In the genomic region with DNA sequence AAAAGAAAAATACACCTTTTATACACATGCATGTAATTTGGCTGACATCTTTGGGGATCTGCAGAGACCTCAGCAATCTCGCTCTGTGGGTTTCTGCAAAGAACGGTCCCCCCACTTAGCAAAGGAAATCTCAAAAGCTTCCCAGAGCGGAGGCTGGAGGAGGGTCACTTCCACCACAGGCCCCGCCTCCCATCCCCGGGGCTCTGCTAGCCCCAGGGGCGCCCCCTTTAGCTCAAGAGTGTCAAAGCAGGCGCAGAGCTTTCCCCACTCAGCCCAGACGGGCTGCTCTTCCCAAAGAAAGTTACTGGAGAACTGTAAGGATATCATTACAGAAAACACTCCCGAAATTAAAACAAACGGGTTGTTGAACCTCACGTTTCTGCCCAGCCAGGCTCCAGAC, we compare ENCODE assay signal across 8 cellular contexts. TPM values are rescaled to one million over a fixed set of nuclear protein-coding genes. Genes with fewer than 3 reads are reported as not detected.
DNase-seq lines count a peak whose midpoint lies in the region; ATAC-seq and TF ChIP-seq lines count a peak whose summit lies in the region.

No MANE protein-coding gene starts in this region.

- peaks cover 43% of the 10 kb centered on the region for H3K27me3 Mint-ChIP-seq in activated naive CD4-positive, alpha-beta T cell treated with anti-CD3 and anti-CD28 coated beads, Interleukin-2, amount 10 ng/mL, durations not matched to agents 7 days and 5 days
- H3K27me3 Mint-ChIP-seq in naive thymus-derived CD8-positive, alpha-beta T cell, result peaks cover under 1 to 25% (median 13%) of the 10 kb centered on the region in 5 donors

- DNase-seq in DND-41, result peak; percentile 29
- DNase-seq in activated naive CD4-positive, alpha-beta T cell treated with anti-CD3 and anti-CD28 coated beads, Interleukin-2, amount 10 ng/mL, durations not matched to agents 7 days and 5 days, result peak; percentile 54
- peak in 9 of 10 donors; percentile 15 to 68 (median 25) for DNase-seq in naive thymus-derived CD8-positive, alpha-beta T cell
- DNase-seq in effector CD8-positive, alpha-beta T cell (lab: John Stamatoyannopoulos, UW), result no peak
- DNase-seq in DMS153 treated with DMSO at 0.1 percent for 48 hours (lab: John Stamatoyannopoulos, UW; ENCODE audit: unreplicated experiment), result no peak

- peak; percentile 42 for TF ChIP-seq CTCF in DND-41 (IDR thresholded peaks at IDR 0.05; ENCODE audit: borderline replicate concordance, extremely low read depth, low read length, poor library complexity, severe bottlenecking)
- peak; percentile 68 for TF ChIP-seq CTCF in Loucy (conservative IDR thresholded peaks at IDR 0.05; ENCODE audit: low read length)

- H3K9me3 Mint-ChIP-seq in activated naive CD4-positive, alpha-beta T cell treated with anti-CD3 and anti-CD28 coated beads, Interleukin-2, amount 10 ng/mL, durations not matched to agents 7 days and 5 days, result no peaks in the 10 kb centered on the region
- H3K9me3 Mint-ChIP-seq in naive thymus-derived CD8-positive, alpha-beta T cell, result no peaks in the 10 kb centered on the region

- H3K4me3 ChIP-seq in DND-41 (ENCODE audit: low read depth in 1 of 2, low read length in 2 of 2), result no peak overlapping the region
- no peak overlapping the region for H3K4me3 ChIP-seq in Loucy (ENCODE audit: low read length, poor library complexity, severe bottlenecking)

- H3K79me2 ChIP-seq in DND-41 (ENCODE audit: insufficient read depth, low read length) (no peaks in the 10 kb centered on the region), Loucy (ENCODE audit: insufficient read depth, low read length) (no peaks in the 10 kb centered on the region)

- H3F3A ChIP-seq in Loucy (ENCODE audit: low read depth), result no peaks in the 10 kb centered on the region

- peak; percentile 52; the same call in 1 of the 3 replicates for ATAC-seq in DND-41 (ENCODE audit: insufficient read depth, low read depth)
- ATAC-seq in naive thymus-derived CD8-positive, alpha-beta T cell, result peak; percentile 61 to 70
- no peak for ATAC-seq in GM21390 (IDR thresholded peaks at IDR 0.05; ENCODE audit: unreplicated experiment)
- no peak for ATAC-seq in HG02610 (IDR thresholded peaks at IDR 0.05; ENCODE audit: unreplicated experiment)

- peaks cover 3% of the 10 kb centered on the region for H3K27me3 ChIP-seq in DND-41 (ENCODE audit: insufficient read depth, low read length, poor library complexity)
- H3K27me3 ChIP-seq in Loucy (ENCODE audit: insufficient read depth, low read length, poor library complexity, severe bottlenecking), result no peaks in the 10 kb centered on the region

- no peak overlapping the region for H3K4me3 Mint-ChIP-seq in activated naive CD4-positive, alpha-beta T cell treated with anti-CD3 and anti-CD28 coated beads, Interleukin-2, amount 10 ng/mL, durations not matched to agents 7 days and 5 days
- H3K4me3 Mint-ChIP-seq in naive thymus-derived CD8-positive, alpha-beta T cell, result no peak overlapping the region

- no peak overlapping the region for H3K27ac Mint-ChIP-seq in activated naive CD4-positive, alpha-beta T cell treated with anti-CD3 and anti-CD28 coated beads, Interleukin-2, amount 10 ng/mL, durations not matched to agents 7 days and 5 days
- H3K27ac Mint-ChIP-seq in naive thymus-derived CD8-positive, alpha-beta T cell, result no peak overlapping the region

- no peaks in the 10 kb centered on the region for H3K36me3 ChIP-seq in DND-41 (ENCODE audit: insufficient read depth, low read length)
- no peaks in the 10 kb centered on the region for H3K36me3 ChIP-seq in Loucy (ENCODE audit: insufficient read depth, low read length)

- H3K9me3 ChIP-seq in DND-41 (ENCODE audit: insufficient read depth, low read length, severe bottlenecking) (no peaks in the 10 kb centered on the region), Loucy (ENCODE audit: insufficient read depth, low read depth, low read length) (no peaks in the 10 kb centered on the region)

- no peaks in the 10 kb centered on the region for H3K36me3 Mint-ChIP-seq in activated naive CD4-positive, alpha-beta T cell treated with anti-CD3 and anti-CD28 coated beads, Interleukin-2, amount 10 ng/mL, durations not matched to agents 7 days and 5 days
- no peaks in the 10 kb centered on the region for H3K36me3 Mint-ChIP-seq in naive thymus-derived CD8-positive, alpha-beta T cell

- H3K27ac ChIP-seq in DND-41 (ENCODE audit: low read length), result no peak overlapping the region

- no peaks in the 10 kb centered on the region for H3K9me2 ChIP-seq in Loucy (replicated peaks; ENCODE audit: low read depth, low read length)

- CTCF ChIA-PET in activated naive CD4-positive, alpha-beta T cell treated with anti-CD3 and anti-CD28 coated beads, Interleukin-2, amount 10 ng/mL, durations not matched to agents 7 days and 5 days (lab: Charles Lee), result interaction anchor here (2.0 kb wide), 2 partner anchors 41 to 229 kb away, joined by 4 to 5 read pairs; no protein-coding TSS in a partner anchor

- POLR2A ChIA-PET in naive thymus-derived CD8-positive, alpha-beta T cell (lab: Charles Lee), result no interaction called here

- H3K4me1 Mint-ChIP-seq in activated naive CD4-positive, alpha-beta T cell treated with anti-CD3 and anti-CD28 coated beads, Interleukin-2, amount 10 ng/mL, durations not matched to agents 7 days and 5 days, result no peaks in the 10 kb centered on the region
- H3K4me1 Mint-ChIP-seq in naive thymus-derived CD8-positive, alpha-beta T cell, result peaks cover 0 to 4% (median 2%) of the 10 kb centered on the region in 4 donors

- H3K9ac ChIP-seq in DND-41 (ENCODE audit: low read depth, low read length) (no peak overlapping the region), Loucy (ENCODE audit: low read depth, low read length, poor library complexity, severe bottlenecking) (no peak overlapping the region)

- H3K4me2 ChIP-seq in DND-41 (ENCODE audit: insufficient read depth, low read length) (no peak overlapping the region), Loucy (ENCODE audit: low read depth, low read length, poor library complexity, severe bottlenecking) (no peak overlapping the region)

- H3K4me1 ChIP-seq in DND-41 (ENCODE audit: insufficient read depth, low read length) (no peaks in the 10 kb centered on the region), Loucy (ENCODE audit: insufficient read depth, low read length, poor library complexity, severe bottlenecking) (no peaks in the 10 kb centered on the region)

- H2AFZ ChIP-seq in DND-41 (ENCODE audit: low read depth, low read length) (no peak overlapping the region), Loucy (ENCODE audit: low read length) (peak overlapping the region; percentile 67)

- no peaks in the 10 kb centered on the region for H4K20me1 ChIP-seq in DND-41 (ENCODE audit: insufficient read depth, low read length)
- no peaks in the 10 kb centered on the region for H4K20me1 ChIP-seq in Loucy (ENCODE audit: insufficient read depth, low read length, poor library complexity, severe bottlenecking)

RNA-seq across cellular contexts. Expression of a gene that starts 11.4 kb away (rescaled TPM):
- not detected for total RNA-seq in naive thymus-derived CD8-positive, alpha-beta T cell
- polyA plus RNA-seq in naive thymus-derived CD8-positive, alpha-beta T cell, result under 1 TPM in 1 of 3 donors, not detected in 2; 0.43 TPM

RNA-seq across cellular contexts. Expression of a gene that starts 50.2 kb away (rescaled TPM):
- 1 to 10 TPM; 3.4 to 4.2 TPM for total RNA-seq in naive thymus-derived CD8-positive, alpha-beta T cell
- polyA plus RNA-seq in naive thymus-derived CD8-positive, alpha-beta T cell, result 1 to 10 TPM; 2.2 to 6.4 (median 5.8) TPM

RNA-seq across cellular contexts. Expression of a gene that starts 50.3 kb away (rescaled TPM):
- 10 to 100 TPM; 23.1 to 27.3 TPM for total RNA-seq in naive thymus-derived CD8-positive, alpha-beta T cell
- polyA plus RNA-seq in naive thymus-derived CD8-positive, alpha-beta T cell, result 10 to 100 TPM; 25.2 to 30.7 (median 28.6) TPM

RNA-seq across cellular contexts. Expression of a gene that starts 54.1 kb away (rescaled TPM):
- total RNA-seq in naive thymus-derived CD8-positive, alpha-beta T cell, result 10 to 100 TPM; 40.7 to 41.3 TPM
- polyA plus RNA-seq in naive thymus-derived CD8-positive, alpha-beta T cell, result 10 to 100 TPM; 19.7 to 40.0 (median 22.0) TPM

Comparison
In these comparisons a context has a peak if more than half of its experiments do, and no peak if none do; other contexts are left out.
1. ATAC-seq: peak in DND-41 (single experiment) and naive thymus-derived CD8-positive, alpha-beta T cell (2 of 2); none in GM21390 (single experiment) and HG02610 (single experiment).
2. DNase-seq: peak in DND-41 (single experiment), activated naive CD4-positive, alpha-beta T cell treated with anti-CD3 and anti-CD28 coated beads, Interleukin-2, amount 10 ng/mL, durations not matched to agents 7 days and 5 days (single experiment) and naive thymus-derived CD8-positive, alpha-beta T cell (9 of 10); none in effector CD8-positive, alpha-beta T cell (single experiment) and DMS153 treated with DMSO at 0.1 percent for 48 hours (single experiment).